9 cellular contexts compared by ENCODE assay signal in genomic region chr5:141330299-141331080, GRCh38. TPM values are rescaled to one million over a fixed set of nuclear protein-coding genes. Genes with fewer than 3 reads are reported as not detected.
DNase-seq lines count a peak whose midpoint lies in the region; ATAC-seq, FAIRE-seq and TF ChIP-seq lines count a peak whose summit lies in the region.
"Had no signal": no experiment of that assay in that cellular context is flagged by ENCODE, and none has a peak within 500 bp of the region (broad histone marks: within the 10 kb centered on the region; RNA-seq: fewer than 3 reads in every experiment).

Gene PCDHGA1, plus strand, starts transcription at chr5:141330514.

- no peak within 1 kb of the TSS for H3K27ac Mint-ChIP-seq in activated CD4-positive, alpha-beta T cell treated with anti-CD3 and anti-CD28 coated beads, Interleukin-2, amount 10 ng/mL, durations not matched to agents 24 days and 14 days
- H3K27ac Mint-ChIP-seq in activated B cell treated with CpG ODN at 0.5 μM for 24 hours = no peak within 1 kb of the TSS
- H3K27ac Mint-ChIP-seq: activated naive CD8-positive, alpha-beta T cell treated with anti-CD3 and anti-CD28 coated beads, Interleukin-2, amount 10 ng/mL, durations not matched to agents 7 days and 5 days had no signal

- H3K9me3 Mint-ChIP-seq in activated CD4-positive, alpha-beta T cell treated with anti-CD3 and anti-CD28 coated beads, Interleukin-2, amount 10 ng/mL, durations not matched to agents 24 days and 14 days = peaks cover 22% of the 10 kb centered on the region
- peaks cover 40% of the 10 kb centered on the region for H3K9me3 Mint-ChIP-seq in activated B cell treated with CpG ODN at 0.5 μM for 24 hours

- CTCF ChIA-PET in activated B cell treated with CpG ODN at 0.5 μM for 24 hours (lab: Charles Lee) = interaction anchor here (1.1 to 1.6 kb wide), 2 partner anchors 10 to 234 kb away, joined by 4 to 6 read pairs; partner anchors contain the start of gene TAF7

- FAIRE-seq in keratinocyte (lab: Jason Lieb, UNC) = no peak

- H3K9ac ChIP-seq in keratinocyte (ENCODE audit: control insufficient read depth, extremely low read depth, insufficient read depth, low read length) = no peak within 1 kb of the TSS

- POLR2A ChIA-PET in activated B cell treated with CpG ODN at 0.5 μM for 24 hours (lab: Charles Lee) = interaction anchor here (1.0 kb wide), 1 partner anchor 10 kb away, joined by 8 read pairs; the partner anchor contains the start of gene TAF7

- peak; percentile 28 for ATAC-seq in activated B cell treated with CpG ODN at 0.5 μM for 24 hours (ENCODE audit: low read depth)
- ATAC-seq in GM18511 (IDR thresholded peaks at IDR 0.05; ENCODE audit: unreplicated experiment) = no peak

- no peaks in the 10 kb centered on the region for H3K4me1 ChIP-seq in keratinocyte (ENCODE audit: control insufficient read depth, extremely low read depth, insufficient read depth, low read length)

- H2AFZ ChIP-seq in keratinocyte (ENCODE audit: control insufficient read depth, low read length) = peak within 1 kb of the TSS; percentile 47

- H4K20me1 ChIP-seq in keratinocyte (ENCODE audit: control insufficient read depth, extremely low read depth, insufficient read depth, low read length) = no peaks in the 10 kb centered on the region

- peak; percentile 73 for DNase-seq in activated CD4-positive, alpha-beta T cell treated with anti-CD3 and anti-CD28 coated beads, Interleukin-2, amount 10 ng/mL, durations not matched to agents 24 days and 14 days
- DNase-seq in activated CD4-positive, alpha-beta T cell treated with anti-CD3 and anti-CD28 coated beads, Interleukin-2, amount 50 U/mL, for 48 hours = no peak
- DNase-seq in HuH-7.5 (ENCODE audit: low spot score) = peak; percentile 55
- DNase-seq in activated B cell treated with CpG ODN at 0.5 μM for 24 hours = no peak
- DNase-seq in keratinocyte (ENCODE audit: low read depth, low spot score) = no peak
- DNase-seq in DMS114 treated with DMSO at 0.1 percent for 48 hours (lab: John Stamatoyannopoulos, UW; ENCODE audit: unreplicated experiment) = no peak
- no peak for DNase-seq in foreskin melanocyte
- DNase-seq: activated naive CD8-positive, alpha-beta T cell treated with anti-CD3 and anti-CD28 coated beads, Interleukin-2, amount 10 ng/mL, durations not matched to agents 7 days and 5 days had no signal

- H3K36me3 Mint-ChIP-seq in activated CD4-positive, alpha-beta T cell treated with anti-CD3 and anti-CD28 coated beads, Interleukin-2, amount 10 ng/mL, durations not matched to agents 24 days and 14 days (ENCODE audit: low read depth) = peaks cover 3% of the 10 kb centered on the region
- H3K36me3 Mint-ChIP-seq in activated B cell treated with CpG ODN at 0.5 μM for 24 hours (ENCODE audit: low read depth) = peaks cover 15% of the 10 kb centered on the region
- H3K36me3 Mint-ChIP-seq: activated naive CD8-positive, alpha-beta T cell treated with anti-CD3 and anti-CD28 coated beads, Interleukin-2, amount 10 ng/mL, durations not matched to agents 7 days and 5 days had no signal

- no peak within 1 kb of the TSS for H3K27ac ChIP-seq in keratinocyte (ENCODE audit: control insufficient read depth, insufficient read depth, low read length)

- dilution Hi-C loops in keratinocyte (cut with MboI; ENCODE audit: extremely low pct_ligation_motif_present, low sequenced_read_pairs) = no loop called here

- peak within 1 kb of the TSS; percentile 12 to 31 (median 18) for H3K4me3 ChIP-seq in keratinocyte (ENCODE audit: control insufficient read depth in 2 of 3, extremely low read depth in 1 of 3, insufficient read depth in 2 of 3, low read depth in 1 of 3, low read length in 3 of 3)

- TF ChIP-seq CTCF in activated B cell treated with CpG ODN at 0.5 μM for 24 hours (IDR thresholded peaks at IDR 0.05) (no peak), keratinocyte (optimal IDR thresholded peaks at IDR 0.05 in 1 of 3, IDR thresholded peaks at IDR 0.05 in 1 of 3, conservative IDR thresholded peaks at IDR 0.05 in 1 of 3; ENCODE audit: extremely low read depth in 1 of 3, insufficient read depth in 2 of 3, low read length in 3 of 3) (peak; percentile 21 to 47 (median 28))

- no peaks in the 10 kb centered on the region for H3K36me3 ChIP-seq in keratinocyte (ENCODE audit: control insufficient read depth in 2 of 2, extremely low read depth in 1 of 2, insufficient read depth in 2 of 2, low read length in 2 of 2)

- H3K4me2 ChIP-seq in keratinocyte (ENCODE audit: control insufficient read depth, extremely low read depth, insufficient read depth, low read depth, low read length) = peak within 1 kb of the TSS; percentile 55

- intact Hi-C loops in activated CD4-positive, alpha-beta T cell treated with anti-CD3 and anti-CD28 coated beads, Interleukin-2, amount 10 ng/mL, durations not matched to agents 24 days and 14 days (cut with micrococcal nuclease) = loop anchor here (10.0 kb wide), 1 partner anchor 86 kb away; the partner anchor contains the start of gene PCDHB15
- intact Hi-C loops in activated B cell treated with CpG ODN at 0.5 μM for 24 hours (cut with micrococcal nuclease) = no loop called here

- no peaks in the 10 kb centered on the region for H3K9me1 ChIP-seq in keratinocyte (ENCODE audit: control insufficient read depth, extremely low read depth, insufficient read depth, low read length)

- peak within 1 kb of the TSS; percentile 56 for H3K4me3 Mint-ChIP-seq in activated CD4-positive, alpha-beta T cell treated with anti-CD3 and anti-CD28 coated beads, Interleukin-2, amount 10 ng/mL, durations not matched to agents 24 days and 14 days
- H3K4me3 Mint-ChIP-seq in activated B cell treated with CpG ODN at 0.5 μM for 24 hours = peak within 1 kb of the TSS; percentile 19
- H3K4me3 Mint-ChIP-seq: activated naive CD8-positive, alpha-beta T cell treated with anti-CD3 and anti-CD28 coated beads, Interleukin-2, amount 10 ng/mL, durations not matched to agents 7 days and 5 days had no signal

- peaks cover 8% of the 10 kb centered on the region for H3K4me1 Mint-ChIP-seq in activated CD4-positive, alpha-beta T cell treated with anti-CD3 and anti-CD28 coated beads, Interleukin-2, amount 10 ng/mL, durations not matched to agents 24 days and 14 days
- H3K4me1 Mint-ChIP-seq in activated B cell treated with CpG ODN at 0.5 μM for 24 hours = peaks cover 12% of the 10 kb centered on the region

- peaks cover 35% of the 10 kb centered on the region for H3K27me3 Mint-ChIP-seq in activated CD4-positive, alpha-beta T cell treated with anti-CD3 and anti-CD28 coated beads, Interleukin-2, amount 10 ng/mL, durations not matched to agents 24 days and 14 days
- H3K27me3 Mint-ChIP-seq in activated B cell treated with CpG ODN at 0.5 μM for 24 hours = peaks cover 56% of the 10 kb centered on the region

- H3K9me3 ChIP-seq in keratinocyte (ENCODE audit: control insufficient read depth, low read depth, low read length) = no peaks in the 10 kb centered on the region

- no peaks in the 10 kb centered on the region for H3K79me2 ChIP-seq in keratinocyte (ENCODE audit: control insufficient read depth, insufficient read depth, low read length)

- H3K27me3 ChIP-seq in keratinocyte (ENCODE audit: control insufficient read depth, extremely low read depth, insufficient read depth, low read length) = peaks cover 4% of the 10 kb centered on the region

RNA-seq across cellular contexts. Expression of gene PCDHGA1, which starts in this region (rescaled TPM):
- 0.07 and 0.09 TPM in 2 replicates for total RNA-seq in activated CD4-positive, alpha-beta T cell treated with anti-CD3 and anti-CD28 coated beads, Interleukin-2, amount 10 ng/mL, durations not matched to agents 24 days and 14 days
- total RNA-seq in activated B cell treated with CpG ODN at 0.5 μM for 24 hours = 0.20 and 0.29 TPM in 2 replicates
- polyA plus RNA-seq in keratinocyte = 0.08 to 0.17 TPM (median 0.09 TPM) in 3 replicates
- not detected for polyA plus RNA-seq in keratinocyte (2011; ENCODE audit: low read depth)
- polyA plus RNA-seq in keratinocyte (2011; cell fraction: cytosol; rRNA removed) = 0.03 and 0.04 TPM in 2 replicates
- polyA plus RNA-seq in keratinocyte (2011; cell fraction: nucleus; rRNA removed) = 0.23 and 0.25 TPM in 2 replicates
- polyA plus RNA-seq in keratinocyte (2012; ENCODE audit: low replicate concordance) = 0.10 and 0.18 TPM in 2 replicates
- 0.30 TPM in 1 of 3 replicates, not detected in the others for polyA minus RNA-seq in keratinocyte
- not detected for polyA minus RNA-seq in keratinocyte (2011; cell fraction: cytosol; rRNA and poly(A)+ RNA removed)
- 0.21 and 0.47 TPM in 2 replicates for polyA minus RNA-seq in keratinocyte (2011; cell fraction: nucleus; rRNA and poly(A)+ RNA removed)

Comparison
In these comparisons a context has a peak if more than half of its experiments do, and no peak if none do; other contexts are left out.
1. Peak in DNase-seq in activated CD4-positive, alpha-beta T cell treated with anti-CD3 and anti-CD28 coated beads, Interleukin-2, amount 10 ng/mL, durations not matched to agents 24 days and 14 days; RNA of the gene not detected or under 1 TPM.
2. Peak in ATAC-seq in activated B cell treated with CpG ODN at 0.5 μM for 24 hours; RNA of the gene not detected or under 1 TPM.